ENCODE assay signal across 36 cellular contexts in genomic region chr11:85937838-85938237, GRCh38.
"Had no signal": no experiment of that assay in that cellular context is flagged by ENCODE, and none has a peak within 500 bp of the region (broad histone marks: within the 10 kb centered on the region; RNA-seq: fewer than 3 reads in every experiment).

No MANE protein-coding gene starts in this region.

- H3K27ac ChIP-seq: brain microvascular endothelial cell, coronary artery, epithelial cell of prostate, esophagus squamous epithelium, gastroesophageal sphincter, heart right ventricle, WERI-Rb-1 had no signal

- DNase-seq: activated B cell treated with CpG ODN at 0.5 μM for 24 hours; activated CD4-positive, alpha-beta memory T cell treated with anti-CD3 and anti-CD28 coated beads, Interleukin-2, amount 10 ng/mL, durations not matched to agents 7 days and 5 days; activated CD4-positive, alpha-beta T cell treated with anti-CD3 and anti-CD28 coated beads for 36 hours; activated CD4-positive, alpha-beta T cell treated with anti-CD3 and anti-CD28 coated beads, Interleukin-2, amount 10 ng/mL, durations not matched to agents 7 days and 5 days; activated CD4-positive, alpha-beta T cell treated with anti-CD3 and anti-CD28 coated beads, Interleukin-2, amount 50 U/mL, for 4 hours; activated CD8-positive, alpha-beta memory T cell treated with anti-CD3 and anti-CD28 coated beads, Interleukin-2, amount 50 U/mL, for 48 hours; activated gamma-delta T cell; activated naive CD4-positive, alpha-beta T cell; activated naive CD4-positive, alpha-beta T cell treated with anti-CD3 and anti-CD28 coated beads, Interleukin-2, amount 10 ng/mL, durations not matched to agents 7 days and 5 days; activated T-cell treated with anti-CD3 and anti-CD28 coated beads for 4 hours; activated T-cell treated with anti-CD3 and anti-CD28 coated beads, Interleukin-2, amount 50 U/mL, for 24 hours; activated T-cell treated with anti-CD3 and anti-CD28 coated beads, Interleukin-2, amount 50 U/mL, for 72 hours; amniotic stem cell; anterior cingulate cortex; brain microvascular endothelial cell; dermis blood vessel endothelial cell; effector CD4-positive, alpha-beta T cell; effector memory CD8-positive, alpha-beta T cell; esophagus squamous epithelium; foreskin melanocyte; heart right ventricle; T-helper 1 cell; T-helper 17 cell; T1000; WERI-Rb-1 had no signal

- ATAC-seq: activated CD4-positive, alpha-beta T cell treated with anti-CD3 and anti-CD28 coated beads for 36 hours; activated CD4-positive, CD25-positive, alpha-beta regulatory T cell treated with anti-CD3 and anti-CD28 coated beads, Interleukin-2, amount 50 U/mL, for 24 hours; activated T-cell treated with anti-CD3 and anti-CD28 coated beads, Interleukin-2, amount 50 U/mL, for 72 hours; effector memory CD8-positive, alpha-beta T cell; gastroesophageal sphincter; heart right ventricle; T-helper 17 cell had no signal

- H3K36me3 ChIP-seq: brain microvascular endothelial cell, esophagus squamous epithelium, gastroesophageal sphincter, heart right ventricle, WERI-Rb-1 had no signal

- H3K4me1 Mint-ChIP-seq: activated B cell treated with CpG ODN at 0.5 μM for 24 hours; activated CD4-positive, alpha-beta T cell treated with anti-CD3 and anti-CD28 coated beads, Interleukin-2, amount 10 ng/mL, durations not matched to agents 7 days and 5 days; activated naive CD4-positive, alpha-beta T cell treated with anti-CD3 and anti-CD28 coated beads, Interleukin-2, amount 10 ng/mL, durations not matched to agents 7 days and 5 days; central memory CD8-positive, alpha-beta T cell; T-helper 17 cell had no signal

- H3K4me3 Mint-ChIP-seq: activated B cell treated with CpG ODN at 0.5 μM for 24 hours; activated CD4-positive, alpha-beta memory T cell treated with anti-CD3 and anti-CD28 coated beads, Interleukin-2, amount 10 ng/mL, durations not matched to agents 7 days and 5 days; activated CD4-positive, alpha-beta T cell treated with anti-CD3 and anti-CD28 coated beads for 36 hours; activated CD4-positive, alpha-beta T cell treated with anti-CD3 and anti-CD28 coated beads, Interleukin-2, amount 10 ng/mL, durations not matched to agents 7 days and 5 days; activated naive CD4-positive, alpha-beta T cell treated with anti-CD3 and anti-CD28 coated beads, Interleukin-2, amount 10 ng/mL, durations not matched to agents 7 days and 5 days; activated naive CD8-positive, alpha-beta T cell; activated T-cell treated with anti-CD3 and anti-CD28 coated beads, Interleukin-2, amount 50 U/mL, for 24 hours; activated T-cell treated with anti-CD3 and anti-CD28 coated beads, Interleukin-2, amount 50 U/mL, for 72 hours; central memory CD8-positive, alpha-beta T cell; effector memory CD8-positive, alpha-beta T cell; T-helper 17 cell; T-helper 2 cell treated with Interferon-gamma antibody and Interleukin-4, amounts not matched to agents 5 μg/mL and 100 μg/mL, for 36 hours had no signal

- H3K4me3 ChIP-seq: coronary artery, esophagus squamous epithelium, gastroesophageal sphincter, heart right ventricle had no signal

- H3K27me3 ChIP-seq: brain microvascular endothelial cell had no signal

- H3K4me1 ChIP-seq: gastroesophageal sphincter had no signal

- H3K36me3 Mint-ChIP-seq: activated naive CD4-positive, alpha-beta T cell treated with anti-CD3 and anti-CD28 coated beads, Interleukin-2, amount 10 ng/mL, durations not matched to agents 7 days and 5 days; activated naive CD8-positive, alpha-beta T cell had no signal

- H3K9me3 ChIP-seq: esophagus squamous epithelium, gastroesophageal sphincter, heart right ventricle had no signal

- FAIRE-seq: astrocyte, bronchial epithelial cell, endometrium, endothelial cell of umbilical vein had no signal

- H3K27me3 Mint-ChIP-seq: activated B cell treated with CpG ODN at 0.5 μM for 24 hours; activated CD4-positive, alpha-beta memory T cell treated with anti-CD3 and anti-CD28 coated beads, Interleukin-2, amount 10 ng/mL, durations not matched to agents 7 days and 5 days; activated naive CD8-positive, alpha-beta T cell; central memory CD8-positive, alpha-beta T cell; effector memory CD8-positive, alpha-beta T cell; T-helper 17 cell had no signal

- H3K27ac Mint-ChIP-seq: activated B cell treated with CpG ODN at 0.5 μM for 24 hours; activated CD4-positive, alpha-beta memory T cell treated with anti-CD3 and anti-CD28 coated beads, Interleukin-2, amount 10 ng/mL, durations not matched to agents 7 days and 5 days; activated CD4-positive, alpha-beta T cell treated with anti-CD3 and anti-CD28 coated beads for 36 hours; activated CD4-positive, alpha-beta T cell treated with anti-CD3 and anti-CD28 coated beads, Interleukin-2, amount 10 ng/mL, durations not matched to agents 7 days and 5 days; activated naive CD4-positive, alpha-beta T cell treated with anti-CD3 and anti-CD28 coated beads, Interleukin-2, amount 10 ng/mL, durations not matched to agents 7 days and 5 days; activated naive CD8-positive, alpha-beta T cell; activated T-cell treated with anti-CD3 and anti-CD28 coated beads, Interleukin-2, amount 50 U/mL, for 24 hours; activated T-cell treated with anti-CD3 and anti-CD28 coated beads, Interleukin-2, amount 50 U/mL, for 72 hours; T-helper 17 cell; T-helper 2 cell treated with Interferon-gamma antibody and Interleukin-4, amounts not matched to agents 5 μg/mL and 100 μg/mL, for 36 hours had no signal

- H3K9me3 Mint-ChIP-seq: activated B cell treated with CpG ODN at 0.5 μM for 24 hours; activated naive CD4-positive, alpha-beta T cell treated with anti-CD3 and anti-CD28 coated beads, Interleukin-2, amount 10 ng/mL, durations not matched to agents 7 days and 5 days; activated T-cell treated with anti-CD3 and anti-CD28 coated beads, Interleukin-2, amount 50 U/mL, for 24 hours; activated T-cell treated with anti-CD3 and anti-CD28 coated beads, Interleukin-2, amount 50 U/mL, for 72 hours; central memory CD8-positive, alpha-beta T cell; effector memory CD8-positive, alpha-beta T cell; T-helper 2 cell treated with Interferon-gamma antibody and Interleukin-4, amounts not matched to agents 5 μg/mL and 100 μg/mL, for 36 hours had no signal
